In genomic region chr6:40482532-40482931, GRCh38 we compare ENCODE assay signal across 20 cellular contexts.
DNase-seq lines count a peak whose midpoint lies in the region; ATAC-seq and TF ChIP-seq lines count a peak whose summit lies in the region.
"Had no signal": no experiment of that assay in that cellular context is flagged by ENCODE, and none has a peak within 500 bp of the region (broad histone marks: within the 10 kb centered on the region; RNA-seq: fewer than 3 reads in every experiment).

No MANE protein-coding gene starts in this region.

- H3K4me3 ChIP-seq in MM.1S (ENCODE audit: low read length) (no peak overlapping the region), Peyer's patch (no peak overlapping the region)
- H3K4me3 ChIP-seq: A549, GM12878, lower lobe of right lung, stomach had no signal

- H3K36me3 ChIP-seq in MM.1S (replicated peaks; ENCODE audit: insufficient read depth, low read length) (no peaks in the 10 kb centered on the region), Peyer's patch (no peaks in the 10 kb centered on the region)
- H3K36me3 ChIP-seq: lower lobe of right lung, stomach had no signal

- H3K4me1 ChIP-seq in MM.1S (ENCODE audit: low read length): no peaks in the 10 kb centered on the region
- H3K4me1 ChIP-seq in Peyer's patch: no peaks in the 10 kb centered on the region
- H3K4me1 ChIP-seq: A549, lower lobe of right lung, stomach had no signal

- no peak for TF ChIP-seq POLR2A in Peyer's patch (IDR thresholded peaks at IDR 0.05)

- no peak overlapping the region for H2AFZ ChIP-seq in MM.1S (ENCODE audit: low read length)

- H3K79me2 ChIP-seq in MM.1S (ENCODE audit: low read length): no peaks in the 10 kb centered on the region

- no peaks in the 10 kb centered on the region for H4K20me1 ChIP-seq in MM.1S (ENCODE audit: insufficient read depth, low read length)

- H3K4me2 ChIP-seq in MM.1S (ENCODE audit: low read depth, low read length): no peak overlapping the region
- H3K4me2 ChIP-seq: A549 had no signal

- ATAC-seq in HG03097 (IDR thresholded peaks at IDR 0.05; ENCODE audit: low FRiP score, unreplicated experiment): no peak
- ATAC-seq: A549; GM12878; lower lobe of right lung; naive thymus-derived CD8-positive, alpha-beta T cell; Panc1 had no signal

- no peaks in the 10 kb centered on the region for H3K9me2 ChIP-seq in MM.1S (replicated peaks; ENCODE audit: insufficient read depth, low read length)

- DNase-seq in NCI-H82 (lab: John Stamatoyannopoulos, UW) (peak; percentile 50), NCI-H82 treated with DMSO at 0.1 percent for 48 hours (lab: John Stamatoyannopoulos, UW; ENCODE audit: unreplicated experiment) (no peak), SK-N-DZ (ENCODE audit: low spot score) (peak; percentile 6), globus pallidus (ENCODE audit: low spot score) (peak; percentile 27), posterior cingulate gyrus (peak in 9 of 10 donors; percentile 22 to 97 (median 78)), MM.1S (no peak), Peyer's patch (no peak)
- DNase-seq: amniotic stem cell; CD4-positive, alpha-beta memory T cell; lower lobe of right lung; naive thymus-derived CD8-positive, alpha-beta T cell; NCI-H1694 treated with DMSO at 0.1 percent for 48 hours; NCI-H774; retina; stomach had no signal

- H3K27me3 ChIP-seq in MM.1S (replicated peaks; ENCODE audit: insufficient read depth, low read length) (no peaks in the 10 kb centered on the region), Peyer's patch (no peaks in the 10 kb centered on the region)

- H3K9me3 ChIP-seq in MM.1S (replicated peaks; ENCODE audit: insufficient read depth, low read length): no peaks in the 10 kb centered on the region
- no peaks in the 10 kb centered on the region for H3K9me3 ChIP-seq in Peyer's patch
- H3K9me3 ChIP-seq: A549, lower lobe of right lung, stomach had no signal

- H3K27ac ChIP-seq in MM.1S (ENCODE audit: low read length): no peak overlapping the region
- no peak overlapping the region for H3K27ac ChIP-seq in Peyer's patch
- H3K27ac ChIP-seq: A549, epithelial cell of prostate, lower lobe of right lung, stomach had no signal

- TF ChIP-seq CTCF in MM.1S (IDR thresholded peaks at IDR 0.05; ENCODE audit: low read length) (no peak), Peyer's patch (IDR thresholded peaks at IDR 0.05) (no peak)

- H3K9ac ChIP-seq in MM.1S (ENCODE audit: low read length): no peak overlapping the region

- intact Hi-C loops in posterior cingulate gyrus (cut with DNase I): no loop called here

- H3F3A ChIP-seq in MM.1S (ENCODE audit: insufficient read depth, low read length): no peaks in the 10 kb centered on the region

Comparison
In these comparisons a context has a peak if more than half of its experiments do, and no peak if none do; other contexts are left out.
1. DNase-seq: peak in NCI-H82 (single experiment), SK-N-DZ (single experiment), globus pallidus (single experiment) and posterior cingulate gyrus (9 of 10); none in NCI-H82 treated with DMSO at 0.1 percent for 48 hours (single experiment), MM.1S (single experiment) and Peyer's patch (0 of 3).